ENCODE assay signal across 8 cellular contexts in the genomic region with DNA sequence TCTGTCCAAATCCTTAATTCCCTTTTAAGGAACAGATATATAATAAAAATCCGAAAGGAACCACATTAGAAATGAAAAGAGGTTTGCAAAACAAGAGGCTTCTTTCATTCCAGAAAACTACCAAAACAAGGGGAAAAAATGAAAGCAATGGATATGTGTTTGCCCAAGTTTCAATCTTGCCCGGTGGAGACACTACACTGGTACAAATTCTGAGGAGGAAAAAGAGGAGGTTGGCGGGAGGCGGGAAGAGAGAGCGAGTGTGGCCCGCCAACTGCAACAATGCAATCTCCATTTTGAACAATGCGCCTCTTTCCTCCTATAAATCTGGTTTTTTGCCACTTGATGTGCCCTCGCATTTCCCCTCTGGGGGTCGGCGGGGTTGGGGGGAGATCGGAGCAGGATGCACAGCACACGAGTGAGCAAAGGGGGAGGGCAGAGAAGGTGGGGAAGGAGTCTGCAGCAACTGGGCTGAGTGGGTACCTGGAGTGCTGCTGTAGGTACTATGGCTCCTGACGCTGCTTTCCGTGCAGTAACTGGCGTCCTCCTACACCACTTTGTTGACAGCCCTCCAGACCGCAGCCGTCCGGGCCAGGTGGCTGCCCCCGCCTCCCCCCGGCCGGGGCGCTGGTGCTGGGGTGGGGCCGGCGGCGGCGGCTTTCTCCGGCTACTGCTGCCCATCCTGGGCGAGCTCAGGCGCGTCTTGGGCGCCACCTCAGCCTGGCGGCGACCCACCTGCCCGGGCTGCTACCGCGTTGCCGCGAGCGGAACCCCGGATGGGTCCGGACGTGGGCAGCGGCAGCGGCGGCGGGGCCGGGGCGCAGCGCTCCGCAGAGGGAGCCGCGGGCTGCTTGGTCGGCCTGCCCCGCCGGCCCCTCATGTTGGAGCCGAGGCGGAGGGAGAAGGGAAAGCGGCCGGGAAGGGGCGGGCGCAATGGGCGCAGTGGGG.
A peak's percentile ranks its signal among the peaks of the same experiment; 100 is the strongest.
DNase-seq lines count a peak whose midpoint lies in the region; ATAC-seq and TF ChIP-seq lines count a peak whose summit lies in the region.

No MANE protein-coding gene starts in this region.

- H3K4me1 Mint-ChIP-seq in CD14-positive monocyte, result peaks cover 30% of the 10 kb centered on the region
- H3K4me1 Mint-ChIP-seq in naive thymus-derived CD8-positive, alpha-beta T cell, result peaks cover 26 to 50% (median 40%) of the 10 kb centered on the region in 4 donors

- H3K36me3 ChIP-seq in HUES6 (ENCODE audit: control insufficient read depth, insufficient read depth, low read length) (peaks cover 10% of the 10 kb centered on the region; the same call in 1 of the 2 replicates), esophagus muscularis mucosa (no peaks in the 10 kb centered on the region), stomach (peaks cover 0 to 14% (median 4%) of the 10 kb centered on the region in 4 donors)

- peak overlapping the region; percentile 60 for H3K27ac ChIP-seq in HUES6 (ENCODE audit: low read depth, low read length)
- H3K27ac ChIP-seq in esophagus muscularis mucosa (replicated peaks in 1 of 4), result peak overlapping the region; percentile 83 to 90 (median 85)
- H3K27ac ChIP-seq in stomach, result peak overlapping the region; percentile 83 to 93 (median 86)

- no peaks in the 10 kb centered on the region for H3K9me3 Mint-ChIP-seq in CD14-positive monocyte
- no peaks in the 10 kb centered on the region for H3K9me3 Mint-ChIP-seq in naive thymus-derived CD8-positive, alpha-beta T cell

- H3K27me3 ChIP-seq in HUES6 (ENCODE audit: control insufficient read depth, insufficient read depth, low read length) (peaks cover 3% of the 10 kb centered on the region), esophagus muscularis mucosa (no peaks in the 10 kb centered on the region), stomach (no peaks in the 10 kb centered on the region)

- peak overlapping the region; percentile 82 for H3K4me3 ChIP-seq in HUES6 (ENCODE audit: low read depth, low read length)
- H3K4me3 ChIP-seq in esophagus muscularis mucosa, result peak overlapping the region; percentile 66 to 95 (median 72)
- peak overlapping the region; percentile 69 to 89 (median 79) for H3K4me3 ChIP-seq in stomach

- TF ChIP-seq POLR2A in esophagus muscularis mucosa (IDR thresholded peaks at IDR 0.05; ENCODE audit: low read depth) (no peak), stomach (IDR thresholded peaks at IDR 0.05) (no peak)

- H3K4me1 ChIP-seq in HUES6 (ENCODE audit: control insufficient read depth, insufficient read depth, low read length), result peaks cover 6% of the 10 kb centered on the region; the same call in 1 of the 2 replicates
- peaks cover 12 to 40% (median 26%) of the 10 kb centered on the region in 4 donors for H3K4me1 ChIP-seq in esophagus muscularis mucosa
- peaks cover 12 to 53% (median 47%) of the 10 kb centered on the region in 4 donors for H3K4me1 ChIP-seq in stomach

- TF ChIP-seq CTCF in CD14-positive monocyte (IDR thresholded peaks at IDR 0.05) (no peak), esophagus muscularis mucosa (IDR thresholded peaks at IDR 0.05) (no peak), stomach (IDR thresholded peaks at IDR 0.05) (peak in 1 of 7 experiments; percentile 6)

- peak overlapping the region; percentile 91 for H3K9ac ChIP-seq in HUES6 (ENCODE audit: low read length)

- H3K9me3 ChIP-seq in HUES6 (ENCODE audit: control insufficient read depth, insufficient read depth, low read depth, low read length), result no peaks in the 10 kb centered on the region
- no peaks in the 10 kb centered on the region for H3K9me3 ChIP-seq in esophagus muscularis mucosa
- H3K9me3 ChIP-seq in stomach, result no peaks in the 10 kb centered on the region

- DNase-seq in CD14-positive monocyte (ENCODE audit: low spot score) (peak; percentile 60), esophagus muscularis mucosa (ENCODE audit: extremely low spot score) (peak; percentile 92), stomach (peak; percentile 81), kidney glomerular epithelial cell (lab: John Stamatoyannopoulos, UW) (no peak)
- peak; percentile 47 for DNase-seq in activated CD8-positive, alpha-beta memory T cell treated with anti-CD3 and anti-CD28 coated beads, Interleukin-2, amount 50 U/mL, for 24 hours (ENCODE audit: extremely low read depth)
- DNase-seq in naive thymus-derived CD8-positive, alpha-beta T cell, result peak; percentile 56 to 84 (median 71)

- intact Hi-C loops in CD14-positive monocyte (cut with micrococcal nuclease) (no loop called here), esophagus muscularis mucosa (cut with DNase I) (no loop called here), stomach (cut with DNase I; ENCODE audit: low total_unique reads) (no loop called here)

- peaks cover 0 to 2% (median 0%) of the 10 kb centered on the region in 3 donors for H3K27me3 Mint-ChIP-seq in CD14-positive monocyte (ENCODE audit: low read depth in 3 of 3)
- H3K27me3 Mint-ChIP-seq in naive thymus-derived CD8-positive, alpha-beta T cell, result peaks cover 0 to 1% (median 0%) of the 10 kb centered on the region in 5 donors

- ATAC-seq in GM21447 (IDR thresholded peaks at IDR 0.05; ENCODE audit: unreplicated experiment), result peak; percentile 51
- peak; percentile 62 to 64 for ATAC-seq in naive thymus-derived CD8-positive, alpha-beta T cell

- peaks cover 16 to 21% of the 10 kb centered on the region in 2 donors for H3K36me3 Mint-ChIP-seq in CD14-positive monocyte
- H3K36me3 Mint-ChIP-seq in naive thymus-derived CD8-positive, alpha-beta T cell, result peaks cover 0 to 26% (median 7%) of the 10 kb centered on the region in 3 donors

- peak overlapping the region; percentile 94 to 99 (median 99) for H3K27ac Mint-ChIP-seq in CD14-positive monocyte
- H3K27ac Mint-ChIP-seq in naive thymus-derived CD8-positive, alpha-beta T cell, result peak overlapping the region; percentile 95 to 99 (median 98)

- POLR2A ChIA-PET in naive thymus-derived CD8-positive, alpha-beta T cell (lab: Charles Lee), result interaction anchor here (0.6 to 1.4 kb wide), 6 partner anchors 267 to 698 kb away, joined by 3 to 4 read pairs (median 3); a partner anchor contains a TSS

- WGBS in esophagus muscularis mucosa, result 1% methylated on average over 16 of the region's 62 CpGs
- 0 to 1% (median 0%) methylated on average over 32 to 61 of the region's 62 CpGs for WGBS in stomach, 5 donors

- TF ChIP-seq EP300 in esophagus muscularis mucosa (IDR thresholded peaks at IDR 0.05) (no peak), stomach (IDR thresholded peaks at IDR 0.05) (no peak)

- H3K4me3 Mint-ChIP-seq in CD14-positive monocyte, result peak overlapping the region; percentile 91 to 99
- H3K4me3 Mint-ChIP-seq in naive thymus-derived CD8-positive, alpha-beta T cell, result peak overlapping the region; percentile 90 to 100 (median 96)
